Comparison of ENCODE assay signal across 10 cellular contexts in the genomic region with DNA sequence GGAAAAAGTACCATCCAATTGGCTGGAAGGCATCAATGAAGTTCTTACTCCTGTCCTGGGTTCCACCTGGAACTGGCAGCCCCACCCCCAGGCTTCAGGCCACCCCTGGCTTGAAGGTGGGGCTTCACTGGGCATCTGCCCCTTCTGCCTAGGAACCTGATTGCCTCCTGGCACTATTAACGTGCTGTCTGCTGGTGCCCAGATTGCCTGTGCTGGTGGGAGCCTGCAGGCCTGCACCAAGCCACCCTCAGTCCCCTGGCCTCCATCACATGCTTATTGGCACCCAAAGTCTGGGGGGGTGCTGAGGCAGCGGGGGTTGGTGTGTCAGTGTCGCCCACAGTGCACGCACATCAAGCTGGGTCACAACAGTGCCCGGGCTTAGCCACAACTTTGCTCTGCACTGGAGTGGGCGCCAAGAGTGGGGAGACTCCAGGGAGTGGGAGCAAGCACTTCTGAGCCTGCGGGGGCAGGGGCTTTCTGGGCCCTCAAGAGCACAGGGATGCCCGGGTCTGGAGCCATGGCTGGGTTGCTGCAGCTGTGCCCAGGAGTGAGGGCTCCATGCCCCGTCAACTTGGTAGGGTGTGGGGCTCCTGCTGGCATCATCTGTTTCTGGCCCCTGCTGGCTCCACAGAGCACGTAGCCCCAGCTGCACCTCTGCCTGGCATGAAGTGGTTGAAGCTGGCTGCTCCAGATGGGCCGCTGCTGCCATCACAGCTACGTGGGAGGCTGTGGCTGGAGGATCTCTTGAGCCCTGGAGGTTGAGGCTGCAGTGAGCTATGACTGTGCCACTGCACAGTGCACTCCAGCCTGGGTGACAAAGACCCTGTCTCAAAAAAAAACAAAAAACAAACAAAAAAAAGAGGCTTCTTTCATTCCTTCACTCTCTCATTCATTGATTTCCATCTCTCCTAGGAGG. TPM values are rescaled to one million over a fixed set of nuclear protein-coding genes. Genes with fewer than 3 reads are reported as not detected.
DNase-seq lines count a peak whose midpoint lies in the region; ATAC-seq and TF ChIP-seq lines count a peak whose summit lies in the region.
"Had no signal": no experiment of that assay in that cellular context is flagged by ENCODE, and none has a peak within 500 bp of the region (broad histone marks: within the 10 kb centered on the region; RNA-seq: fewer than 3 reads in every experiment).

No MANE protein-coding gene starts in this region.

- TF ChIP-seq POLR2A in stomach (IDR thresholded peaks at IDR 0.05), result no peak

- peaks cover 20% of the 10 kb centered on the region for H3K4me1 Mint-ChIP-seq in activated CD8-positive, alpha-beta T cell treated with anti-CD3 and anti-CD28 coated beads for 36 hours (ENCODE audit: low read depth)
- H3K4me1 Mint-ChIP-seq in activated CD8-positive, alpha-beta T cell treated with anti-CD3 and anti-CD28 coated beads, Interleukin-2, amount 10 ng/mL, durations not matched to agents 7 days and 5 days (ENCODE audit: low read depth), result peaks cover 28% of the 10 kb centered on the region

- ATAC-seq in activated CD8-positive, alpha-beta T cell treated with anti-CD3 and anti-CD28 coated beads for 36 hours, result no peak
- ATAC-seq in activated CD8-positive, alpha-beta T cell treated with anti-CD3 and anti-CD28 coated beads, Interleukin-2, amount 10 ng/mL, durations not matched to agents 7 days and 5 days, result no peak
- no peak for ATAC-seq in GM18502 (IDR thresholded peaks at IDR 0.05; ENCODE audit: poor library complexity, unreplicated experiment)
- ATAC-seq in GM21619 (IDR thresholded peaks at IDR 0.05; ENCODE audit: unreplicated experiment), result no peak

- peak overlapping the region; percentile 86 for H3K4me3 ChIP-seq in adipocyte (ENCODE audit: low read length)
- peak overlapping the region; percentile 82 for H3K4me3 ChIP-seq in iPS-20b (ENCODE audit: low read length)
- peak overlapping the region in 3 of 4 donors; percentile 13 to 35 (median 21) for H3K4me3 ChIP-seq in stomach
- no peak overlapping the region for H3K4me3 ChIP-seq in BE2C (ENCODE audit: low read depth, low read length)

- H3K27me3 Mint-ChIP-seq in activated CD8-positive, alpha-beta T cell treated with anti-CD3 and anti-CD28 coated beads for 36 hours, result no peaks in the 10 kb centered on the region
- peaks cover 5% of the 10 kb centered on the region for H3K27me3 Mint-ChIP-seq in activated CD8-positive, alpha-beta T cell treated with anti-CD3 and anti-CD28 coated beads, Interleukin-2, amount 10 ng/mL, durations not matched to agents 7 days and 5 days (ENCODE audit: low read depth)

- intact Hi-C loops in activated CD8-positive, alpha-beta T cell treated with anti-CD3 and anti-CD28 coated beads for 36 hours (cut with micrococcal nuclease), result no loop called here
- intact Hi-C loops in stomach (cut with DNase I; ENCODE audit: low total_unique reads), result no loop called here

- whole genome bisulfite sequencing in stomach, 5 donors, result 91 to 92% (median 91%) methylated on average over 7 to 12 of the region's 12 CpGs

- CTCF ChIA-PET in activated CD8-positive, alpha-beta T cell treated with anti-CD3 and anti-CD28 coated beads for 36 hours (lab: Charles Lee), result interaction anchor here (1.5 to 6.2 kb wide), 2 partner anchors 15 to 34 kb away, joined by 4 to 29 read pairs; no protein-coding TSS in a partner anchor
- CTCF ChIA-PET in activated CD8-positive, alpha-beta T cell treated with anti-CD3 and anti-CD28 coated beads, Interleukin-2, amount 10 ng/mL, durations not matched to agents 7 days and 5 days (lab: Charles Lee), result interaction anchor here (0.6 to 4.8 kb wide), 3 partner anchors 17 to 59 kb away, joined by 3 to 30 read pairs (median 4); no protein-coding TSS in a partner anchor

- no peak for TF ChIP-seq CTCF in activated CD8-positive, alpha-beta T cell treated with anti-CD3 and anti-CD28 coated beads for 36 hours (IDR thresholded peaks at IDR 0.05)
- no peak for TF ChIP-seq CTCF in stomach (IDR thresholded peaks at IDR 0.05)
- TF ChIP-seq CTCF in BE2C (IDR thresholded peaks at IDR 0.05; ENCODE audit: low read depth, low read length), result no peak

- H3K9me3 Mint-ChIP-seq in activated CD8-positive, alpha-beta T cell treated with anti-CD3 and anti-CD28 coated beads for 36 hours, result no peaks in the 10 kb centered on the region
- no peaks in the 10 kb centered on the region for H3K9me3 Mint-ChIP-seq in activated CD8-positive, alpha-beta T cell treated with anti-CD3 and anti-CD28 coated beads, Interleukin-2, amount 10 ng/mL, durations not matched to agents 7 days and 5 days (ENCODE audit: insufficient read depth)

- H3K9me3 ChIP-seq in adipocyte (ENCODE audit: control insufficient read depth, low read length) (no peaks in the 10 kb centered on the region), iPS-20b (ENCODE audit: insufficient read depth, low read depth, low read length) (no peaks in the 10 kb centered on the region), stomach (no peaks in the 10 kb centered on the region), BE2C (no peaks in the 10 kb centered on the region)

- peaks cover 6% of the 10 kb centered on the region for H3K4me1 ChIP-seq in adipocyte (ENCODE audit: control insufficient read depth, insufficient read depth, low read length)
- peaks cover 9% of the 10 kb centered on the region; the same call in 1 of the 2 replicates for H3K4me1 ChIP-seq in iPS-20b (ENCODE audit: insufficient read depth, low read length)
- H3K4me1 ChIP-seq in stomach, result peaks cover 2 to 25% (median 8%) of the 10 kb centered on the region in 4 donors
- H3K4me1 ChIP-seq in BE2C, result no peaks in the 10 kb centered on the region

- DNase-seq in activated CD8-positive, alpha-beta T cell treated with anti-CD3 and anti-CD28 coated beads for 36 hours, result no peak
- DNase-seq in activated CD8-positive, alpha-beta T cell treated with anti-CD3 and anti-CD28 coated beads, Interleukin-2, amount 10 ng/mL, durations not matched to agents 7 days and 5 days, result no peak
- no peak for DNase-seq in adipocyte (ENCODE audit: low read depth)
- DNase-seq in stomach, result no peak
- DNase-seq in BE2C, result no peak
- DNase-seq: activated naive CD8-positive, alpha-beta T cell treated with anti-CD3 and anti-CD28 coated beads, Interleukin-2, amount 10 ng/mL, durations not matched to agents 7 days and 5 days; NCI-H510A treated with DMSO at 0.1 percent for 48 hours had no signal

- peak overlapping the region; percentile 69 for H3K27ac Mint-ChIP-seq in activated CD8-positive, alpha-beta T cell treated with anti-CD3 and anti-CD28 coated beads for 36 hours
- H3K27ac Mint-ChIP-seq in activated CD8-positive, alpha-beta T cell treated with anti-CD3 and anti-CD28 coated beads, Interleukin-2, amount 10 ng/mL, durations not matched to agents 7 days and 5 days, result no peak overlapping the region

- peak overlapping the region; percentile 59 for H3K4me3 Mint-ChIP-seq in activated CD8-positive, alpha-beta T cell treated with anti-CD3 and anti-CD28 coated beads for 36 hours
- H3K4me3 Mint-ChIP-seq in activated CD8-positive, alpha-beta T cell treated with anti-CD3 and anti-CD28 coated beads, Interleukin-2, amount 10 ng/mL, durations not matched to agents 7 days and 5 days, result no peak overlapping the region
- H3K4me3 Mint-ChIP-seq: activated naive CD8-positive, alpha-beta T cell treated with anti-CD3 and anti-CD28 coated beads, Interleukin-2, amount 10 ng/mL, durations not matched to agents 7 days and 5 days had no signal

- no peaks in the 10 kb centered on the region for H3K36me3 ChIP-seq in adipocyte (ENCODE audit: control insufficient read depth, insufficient read depth, low read length, severe bottlenecking)
- no peaks in the 10 kb centered on the region for H3K36me3 ChIP-seq in iPS-20b (ENCODE audit: insufficient read depth, low read depth, low read length)
- H3K36me3 ChIP-seq in stomach, result no peaks in the 10 kb centered on the region
- H3K36me3 ChIP-seq in BE2C, result no peaks in the 10 kb centered on the region

- H3K27ac ChIP-seq in iPS-20b (ENCODE audit: low read length), result no peak overlapping the region
- H3K27ac ChIP-seq in stomach, result peak overlapping the region in 4 of 5 donors; percentile 49 to 68 (median 58)

- POLR2A ChIA-PET in activated CD8-positive, alpha-beta T cell treated with anti-CD3 and anti-CD28 coated beads for 36 hours (lab: Charles Lee), result interaction anchor here (1.1 kb wide), 1 partner anchor 32 kb away, joined by 3 read pairs; no protein-coding TSS in a partner anchor
- POLR2A ChIA-PET in activated CD8-positive, alpha-beta T cell treated with anti-CD3 and anti-CD28 coated beads, Interleukin-2, amount 10 ng/mL, durations not matched to agents 7 days and 5 days (lab: Charles Lee), result no interaction called here

- TF ChIP-seq EP300 in stomach (IDR thresholded peaks at IDR 0.05), result no peak

- no peaks in the 10 kb centered on the region for H3K36me3 Mint-ChIP-seq in activated CD8-positive, alpha-beta T cell treated with anti-CD3 and anti-CD28 coated beads for 36 hours (ENCODE audit: low read depth)
- peaks cover 3% of the 10 kb centered on the region for H3K36me3 Mint-ChIP-seq in activated CD8-positive, alpha-beta T cell treated with anti-CD3 and anti-CD28 coated beads, Interleukin-2, amount 10 ng/mL, durations not matched to agents 7 days and 5 days (ENCODE audit: low read depth)

- H3K9ac ChIP-seq in adipocyte (ENCODE audit: low read length), result peak overlapping the region; percentile 89
- peak overlapping the region; percentile 81; the same call in 1 of the 2 replicates for H3K9ac ChIP-seq in iPS-20b (ENCODE audit: low read depth, low read length)

- no peaks in the 10 kb centered on the region for H3K27me3 ChIP-seq in adipocyte (replicated peaks; ENCODE audit: control insufficient read depth, insufficient read depth, low read length)
- no peaks in the 10 kb centered on the region for H3K27me3 ChIP-seq in iPS-20b (ENCODE audit: insufficient read depth, low read length)
- no peaks in the 10 kb centered on the region for H3K27me3 ChIP-seq in stomach
- H3K27me3 ChIP-seq in BE2C, result no peaks in the 10 kb centered on the region

RNA-seq across cellular contexts. Expression of gene LSM10, which starts 4.2 kb away (rescaled TPM):
- total RNA-seq in activated CD8-positive, alpha-beta T cell treated with anti-CD3 and anti-CD28 coated beads for 36 hours, result 10 to 100 TPM; 43.8 to 46.2 TPM
- total RNA-seq in activated CD8-positive, alpha-beta T cell treated with anti-CD3 and anti-CD28 coated beads, Interleukin-2, amount 10 ng/mL, durations not matched to agents 7 days and 5 days, result 10 to 100 TPM; 44.7 to 47.5 TPM
- 100 to 1,000 TPM in 1 of 5 donors, 10 to 100 TPM in 3, 1 to 10 TPM in 1; 5.1 to 261 (median 42.6) TPM for total RNA-seq in stomach
- 10 to 100 TPM; 46.5 to 65.7 (median 64.8) TPM for polyA plus RNA-seq in stomach
- 119 TPM for polyA plus RNA-seq in BE2C (2012; ENCODE audit: insufficient read depth, insufficient read length, low read depth)

RNA-seq across cellular contexts. Expression of gene STK40, which starts 16.1 kb away (rescaled TPM):
- 10 to 100 TPM; 41.2 to 44.4 TPM for total RNA-seq in activated CD8-positive, alpha-beta T cell treated with anti-CD3 and anti-CD28 coated beads for 36 hours
- total RNA-seq in activated CD8-positive, alpha-beta T cell treated with anti-CD3 and anti-CD28 coated beads, Interleukin-2, amount 10 ng/mL, durations not matched to agents 7 days and 5 days, result 10 to 100 TPM; 69.7 to 72.4 TPM
- total RNA-seq in stomach, result 10 to 100 TPM; 14.0 to 57.4 (median 28.3) TPM
- 10 to 100 TPM; 14.6 to 36.0 (median 32.1) TPM for polyA plus RNA-seq in stomach
- polyA plus RNA-seq in BE2C (2012; ENCODE audit: insufficient read depth, insufficient read length, low read depth), result 49.4 TPM

RNA-seq across cellular contexts. Expression of gene OSCP1, which starts 48.4 kb away (rescaled TPM):
- total RNA-seq in activated CD8-positive, alpha-beta T cell treated with anti-CD3 and anti-CD28 coated beads for 36 hours, result 1 to 10 TPM; 1.2 to 1.5 TPM
- 1 to 10 TPM in 1 of 2 experiments, under 1 TPM in 1; 0.66 to 1.9 TPM for total RNA-seq in activated CD8-positive, alpha-beta T cell treated with anti-CD3 and anti-CD28 coated beads, Interleukin-2, amount 10 ng/mL, durations not matched to agents 7 days and 5 days
- total RNA-seq in stomach, result 10 to 100 TPM in 2 of 5 donors, 1 to 10 TPM in 3; 1.7 to 69.4 (median 9.7) TPM
- polyA plus RNA-seq in stomach, result 1 to 10 TPM; 5.3 to 9.5 (median 8.6) TPM
- 1.4 TPM for polyA plus RNA-seq in BE2C (2012; ENCODE audit: insufficient read depth, insufficient read length, low read depth)
